In the genomic region with DNA sequence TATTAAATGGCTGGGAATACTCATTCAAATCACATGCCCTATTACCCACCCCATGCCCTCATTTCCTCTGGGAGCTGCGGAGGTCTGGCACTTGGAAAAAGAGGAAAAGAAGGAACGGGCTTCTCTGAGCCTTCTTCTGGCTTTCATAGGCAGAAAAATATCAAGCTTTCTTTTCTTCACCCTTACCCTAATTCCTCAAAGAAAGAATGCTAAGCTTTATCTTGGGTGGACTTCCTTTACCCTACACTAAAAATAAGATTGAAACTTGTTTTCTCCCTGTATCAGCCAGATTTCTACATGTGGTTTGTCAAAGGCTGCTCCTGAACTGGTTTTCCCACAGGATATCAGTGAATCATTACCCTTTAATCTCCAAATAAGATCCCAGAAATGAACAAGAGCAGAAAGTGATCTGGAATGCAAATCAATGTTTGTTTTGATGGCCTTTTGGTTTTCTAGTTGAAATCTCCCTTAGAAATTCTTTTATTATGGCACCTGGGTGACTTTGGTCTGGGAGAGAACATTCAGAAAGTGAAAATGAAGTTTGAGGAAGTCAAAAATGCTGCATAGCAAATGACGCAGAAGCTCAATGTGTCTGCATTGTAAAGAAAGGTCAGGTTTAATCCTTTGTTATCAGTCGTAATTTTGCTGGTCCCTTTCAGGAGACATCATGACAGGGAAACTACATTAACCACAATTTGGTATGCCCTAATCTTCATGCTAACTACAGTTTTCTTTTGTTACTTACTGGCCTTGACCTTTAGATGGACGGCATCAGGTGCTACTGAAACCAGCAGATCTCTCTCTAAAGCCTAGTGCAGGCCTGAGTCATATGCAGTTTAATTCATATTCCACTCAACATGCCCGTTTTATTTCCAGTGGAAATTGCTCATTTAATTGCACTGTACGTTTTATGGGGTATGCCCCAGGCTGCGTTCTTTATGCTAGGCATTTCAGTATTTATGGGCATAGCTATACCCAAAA, we compare ENCODE assay signal across 8 cellular contexts. TPM values are rescaled to one million over a fixed set of nuclear protein-coding genes. Genes with fewer than 3 reads are reported as not detected.
DNase-seq lines count a peak whose midpoint lies in the region; ATAC-seq, FAIRE-seq and TF ChIP-seq lines count a peak whose summit lies in the region.

No MANE protein-coding gene starts in this region.

- BruUV-seq in HCT116 (replicated peaks; lab: Mats Ljungman, UMichigan): TSS peak; percentile 81

- H3K36me3 ChIP-seq in HCT116 (ENCODE audit: control insufficient read depth in 1 of 2, insufficient read depth in 2 of 2, low read length in 2 of 2) (no peaks in the 10 kb centered on the region), astrocyte (ENCODE audit: insufficient read depth, low read length) (no peaks in the 10 kb centered on the region)

- ATAC-seq in HCT116: peak; percentile 11; the same call in 1 of the 2 replicates
- ATAC-seq in stimulated activated naive CD8-positive, alpha-beta T cell treated with anti-CD3 and anti-CD28 coated beads, Interleukin-15, Interleukin-2, amounts not matched to agents 100 U/mL and 50 U/mL, for 24 hours: peak; percentile 93

- peak overlapping the region; percentile 65 for H3K27ac ChIP-seq in HCT116 (ENCODE audit: low read depth, low read length)
- peak overlapping the region; percentile 81 for H3K27ac ChIP-seq in astrocyte (ENCODE audit: low read depth, low read length)

- peaks cover 35% of the 10 kb centered on the region for H3K4me1 Mint-ChIP-seq in astrocyte (ENCODE audit: low read depth, unreplicated experiment)

- peak overlapping the region; percentile 94 for H3K27ac Mint-ChIP-seq in astrocyte (ENCODE audit: unreplicated experiment)

- FAIRE-seq in astrocyte (lab: Jason Lieb, UNC): peak; percentile 50

- H3K4me1 ChIP-seq in HCT116 (ENCODE audit: control insufficient read depth in 1 of 2, insufficient read depth in 2 of 2, low read length in 2 of 2): peaks cover 56 to 81% of the 10 kb centered on the region in 2 experiments
- H3K4me1 ChIP-seq in astrocyte (ENCODE audit: insufficient read depth, low read length): peaks cover 36% of the 10 kb centered on the region

- no peak for TF ChIP-seq POLR2A in HCT116 (IDR thresholded peaks at IDR 0.05; ENCODE audit: borderline replicate concordance, extremely low read depth, insufficient read depth, insufficient read length)

- no peaks in the 10 kb centered on the region for H3K27me3 Mint-ChIP-seq in astrocyte (ENCODE audit: low read depth, unreplicated experiment)

- H3K4me2 ChIP-seq in HCT116 (ENCODE audit: low read length) (peak overlapping the region; percentile 86), astrocyte (ENCODE audit: low read length) (peak overlapping the region; percentile 88)

- CTCF ChIA-PET in HCT116 (lab: Charles Lee): interaction anchor here (1.1 to 4.6 kb wide), 14 partner anchors 10 to 1039 kb away, joined by 3 to 65 read pairs (median 14); a partner anchor contains a TSS

- no peaks in the 10 kb centered on the region for H3K9me2 ChIP-seq in HCT116 (ENCODE audit: insufficient read depth)

- H4K20me1 ChIP-seq in HCT116 (ENCODE audit: insufficient read depth) (no peaks in the 10 kb centered on the region), astrocyte (ENCODE audit: insufficient read depth, low read length) (no peaks in the 10 kb centered on the region)

- peak overlapping the region; percentile 69 for H3K9ac ChIP-seq in HCT116 (ENCODE audit: low read length)
- peak overlapping the region; percentile 83 for H3K9ac ChIP-seq in astrocyte (ENCODE audit: low read length)

- no peak overlapping the region for H3K4me3 Mint-ChIP-seq in astrocyte (ENCODE audit: unreplicated experiment)

- H2AFZ ChIP-seq in HCT116 (ENCODE audit: low read depth, low read length, poor library complexity, severe bottlenecking) (peak overlapping the region; percentile 98), astrocyte (ENCODE audit: low read depth, low read length) (peak overlapping the region; percentile 43)

- TF ChIP-seq RAD21 in HCT116 (IDR thresholded peaks at IDR 0.05; ENCODE audit: low read depth): 0 out of 2 replicates have a peak, but pooled peaks have one; percentile 8

- intact Hi-C loops in HCT116 (cut with micrococcal nuclease): loop anchor here (2.0 to 5.0 kb wide), 3 partner anchors 47 to 226 kb away; a partner anchor contains a TSS

- H3K9me3 ChIP-seq in HCT116 (ENCODE audit: control insufficient read depth in 1 of 2, insufficient read depth in 1 of 2, low read depth in 1 of 2, low read length in 2 of 2): no peaks in the 10 kb centered on the region
- H3K9me3 ChIP-seq in astrocyte (ENCODE audit: insufficient read depth, low read depth, low read length): no peaks in the 10 kb centered on the region

- peaks cover under 1% of the 10 kb centered on the region for H3K9me3 Mint-ChIP-seq in astrocyte (ENCODE audit: unreplicated experiment)

- H3K4me3 ChIP-seq in HCT116 (replicated peaks in 1 of 2; ENCODE audit: low read depth in 1 of 2, low read length in 2 of 2) (peak overlapping the region; percentile 16 to 50), astrocyte (ENCODE audit: insufficient read depth, low read depth, low read length) (peak overlapping the region; percentile 55)

- POLR2A ChIA-PET in HCT116 (lab: Charles Lee): interaction anchor here (0.9 to 3.8 kb wide), 7 partner anchors 46 to 98 kb away, joined by 3 to 22 read pairs (median 4); a partner anchor contains a TSS

- H3K79me2 ChIP-seq in HCT116 (ENCODE audit: insufficient read depth, low read length) (no peaks in the 10 kb centered on the region), astrocyte (ENCODE audit: insufficient read depth, low read length) (no peaks in the 10 kb centered on the region)

- RAD21 ChIA-PET in HCT116 (lab: Charles Lee; ENCODE audit: low non-redundant PET in 1 of 2, low total read pairs in 2 of 2, uncharacterized antibody in 2 of 2, unreplicated experiment in 2 of 2): interaction anchor here in 1 of 2 experiments (1.2 to 1.9 kb wide), 2 partner anchors 99 to 167 kb away, joined by 3 to 9 read pairs; a partner anchor contains a TSS

- peak; percentile 33 for DNase-seq in SKM-1 treated with dmso at 0.1 percent for 144 hours (lab: John Stamatoyannopoulos, UW; ENCODE audit: unreplicated experiment)
- no peak for DNase-seq in SKM-1 (lab: John Stamatoyannopoulos, UW; ENCODE audit: unreplicated experiment)
- DNase-seq in HCT116 (ENCODE audit: low read depth, low spot score): no peak
- DNase-seq in NCI-H1048 (lab: John Stamatoyannopoulos, UW): peak; percentile 26
- peak; percentile 65 for DNase-seq in astrocyte (ENCODE audit: low read depth)
- peak; percentile 59 for DNase-seq in iris pigment epithelial cell (ENCODE audit: low read depth)
- DNase-seq in stimulated activated naive CD8-positive, alpha-beta T cell treated with anti-CD3 and anti-CD28 coated beads, Interleukin-15, Interleukin-2, amounts not matched to agents 100 U/mL and 50 U/mL, for 24 hours: peak; percentile 11
- no peak for DNase-seq in HuH-7.5 (ENCODE audit: low spot score)

- H3K27me3 ChIP-seq in HCT116 (ENCODE audit: insufficient read depth, low read length) (no peaks in the 10 kb centered on the region), astrocyte (ENCODE audit: insufficient read depth, low read length) (no peaks in the 10 kb centered on the region)

- TF ChIP-seq CTCF in HCT116 (IDR thresholded peaks at IDR 0.05 in 2 of 3, conservative IDR thresholded peaks at IDR 0.05 in 1 of 3; ENCODE audit: borderline replicate concordance in 1 of 3, insufficient read depth in 1 of 3, low read depth in 2 of 3, low read length in 2 of 3) (no peak), astrocyte (IDR thresholded peaks at IDR 0.05; ENCODE audit: insufficient read depth, low read depth, low read length) (no peak)

- H3K36me3 Mint-ChIP-seq in astrocyte (ENCODE audit: low read depth, unreplicated experiment): peaks cover 3% of the 10 kb centered on the region

TF ChIP-seq in HCT116, 20 proteins besides CTCF, POLR2A, EP300 and RAD21 (continues in another document):
- TF ChIP-seq FOSL1 (IDR thresholded peaks at IDR 0.05; ENCODE audit: low read depth): peak; percentile 30
- peak; percentile 48; the same call in 1 of the 2 replicates for TF ChIP-seq SRF (IDR thresholded peaks at IDR 0.05; ENCODE audit: low read depth)
- TF ChIP-seq ELF1 (IDR thresholded peaks at IDR 0.05; ENCODE audit: borderline replicate concordance, low read depth): no peak; the same call in 1 of the 2 replicates
- no peak for TF ChIP-seq EGR1 (IDR thresholded peaks at IDR 0.05; ENCODE audit: low read depth)
- TF ChIP-seq, protein P1, sequence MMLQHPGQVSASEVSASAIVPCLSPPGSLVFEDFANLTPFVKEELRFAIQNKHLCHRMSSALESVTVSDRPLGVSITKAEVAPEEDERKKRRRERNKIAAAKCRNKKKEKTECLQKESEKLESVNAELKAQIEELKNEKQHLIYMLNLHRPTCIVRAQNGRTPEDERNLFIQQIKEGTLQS (IDR thresholded peaks at IDR 0.05): no peak
- 0 out of 2 replicates have a peak, but pooled peaks have one; percentile 3 for TF ChIP-seq POLR2AphosphoS5 (IDR thresholded peaks at IDR 0.05; ENCODE audit: low read depth, low read length)
- TF ChIP-seq, protein P2, sequence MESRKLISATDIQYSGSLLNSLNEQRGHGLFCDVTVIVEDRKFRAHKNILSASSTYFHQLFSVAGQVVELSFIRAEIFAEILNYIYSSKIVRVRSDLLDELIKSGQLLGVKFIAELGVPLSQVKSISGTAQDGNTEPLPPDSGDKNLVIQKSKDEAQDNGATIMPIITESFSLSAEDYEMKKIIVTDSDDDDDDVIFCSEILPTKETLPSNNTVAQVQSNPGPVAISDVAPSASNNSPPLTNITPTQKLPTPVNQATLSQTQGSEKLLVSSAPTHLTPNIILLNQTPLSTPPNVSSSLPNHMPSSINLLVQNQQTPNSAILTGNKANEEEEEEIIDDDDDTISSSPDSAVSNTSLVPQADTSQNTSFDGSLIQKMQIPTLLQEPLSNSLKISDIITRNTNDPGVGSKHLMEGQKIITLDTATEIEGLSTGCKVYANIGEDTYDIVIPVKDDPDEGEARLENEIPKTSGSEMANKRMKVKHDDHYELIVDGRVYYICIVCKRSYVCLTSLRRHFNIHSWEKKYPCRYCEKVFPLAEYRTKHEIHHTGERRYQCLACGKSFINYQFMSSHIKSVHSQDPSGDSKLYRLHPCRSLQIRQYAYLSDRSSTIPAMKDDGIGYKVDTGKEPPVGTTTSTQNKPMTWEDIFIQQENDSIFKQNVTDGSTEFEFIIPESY (IDR thresholded peaks at IDR 0.05; ENCODE audit: extremely low read depth, insufficient replicate concordance, low read length): no peak
- TF ChIP-seq EZH2 (IDR thresholded peaks at IDR 0.05): no peak
- TF ChIP-seq EZH2phosphoT487 (IDR thresholded peaks at IDR 0.05; ENCODE audit: borderline replicate concordance): no peak
- no peak for TF ChIP-seq ZFX (IDR thresholded peaks at IDR 0.05)
- TF ChIP-seq, protein P3, sequence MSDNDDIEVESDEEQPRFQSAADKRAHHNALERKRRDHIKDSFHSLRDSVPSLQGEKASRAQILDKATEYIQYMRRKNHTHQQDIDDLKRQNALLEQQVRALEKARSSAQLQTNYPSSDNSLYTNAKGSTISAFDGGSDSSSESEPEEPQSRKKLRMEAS (IDR thresholded peaks at IDR 0.05): no peak; the same call in none of the 2 replicates
- TF ChIP-seq SP1 (IDR thresholded peaks at IDR 0.05; ENCODE audit: low read depth): peak; percentile 52

RNA-seq across cellular contexts. Expression of a gene that starts 46.6 kb away (rescaled TPM):
- 328 TPM for total RNA-seq in HCT116 (2021; ENCODE audit: unreplicated experiment)
- 376 and 446 TPM in 2 replicates for polyA plus RNA-seq in HCT116 (2012)
- total RNA-seq in astrocyte: 147 and 184 TPM in 2 replicates

Comparison
In these comparisons a context has a peak if more than half of its experiments do, and no peak if none do; other contexts are left out.
1. DNase-seq: peak in SKM-1 treated with dmso at 0.1 percent for 144 hours (single experiment), NCI-H1048 (single experiment), astrocyte (single experiment), iris pigment epithelial cell (single experiment) and stimulated activated naive CD8-positive, alpha-beta T cell treated with anti-CD3 and anti-CD28 coated beads, Interleukin-15, Interleukin-2, amounts not matched to agents 100 U/mL and 50 U/mL, for 24 hours (single experiment); none in SKM-1 (single experiment), HCT116 (single experiment) and HuH-7.5 (single experiment).